Comparison of ENCODE assay signal across 22 cellular contexts in the genomic region with DNA sequence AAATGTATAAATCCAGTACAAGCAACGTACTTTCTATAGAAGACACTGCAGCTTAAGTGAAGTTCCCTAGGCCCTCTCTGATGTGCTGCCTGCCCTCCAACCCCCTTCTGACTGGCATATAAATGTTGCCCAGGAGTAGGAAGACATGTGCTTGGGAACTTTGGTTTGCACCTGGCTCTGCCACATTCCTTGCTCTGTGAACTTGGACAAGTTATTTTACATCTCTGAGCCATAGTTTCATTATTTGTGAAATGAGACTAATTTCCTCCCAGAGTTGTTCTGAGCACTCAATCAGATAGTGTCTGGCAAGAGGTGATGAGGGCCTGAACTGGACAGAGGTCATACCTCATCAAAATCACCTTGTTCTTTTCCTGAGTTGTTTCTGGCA. TPM values are rescaled to one million over a fixed set of nuclear protein-coding genes. Genes with fewer than 3 reads are reported as not detected.
DNase-seq lines count a peak whose midpoint lies in the region; ATAC-seq and TF ChIP-seq lines count a peak whose summit lies in the region.
"Had no signal": no experiment of that assay in that cellular context is flagged by ENCODE, and none has a peak within 500 bp of the region (broad histone marks: within the 10 kb centered on the region; RNA-seq: fewer than 3 reads in every experiment).

No MANE protein-coding gene starts in this region.

- H3K4me2 ChIP-seq in osteoblast (ENCODE audit: insufficient read depth, low read length) = peak overlapping the region; percentile 6

- H3K27me3 ChIP-seq in heart right ventricle (no peaks in the 10 kb centered on the region), osteoblast (ENCODE audit: insufficient read depth, low read length) (no peaks in the 10 kb centered on the region)
- H3K27me3 ChIP-seq: BE2C, gastroesophageal sphincter, MG63, thyroid gland had no signal

- 94 to 100% methylated on average over 1 of the region's 1 CpG for WGBS in heart right ventricle, 2 donors

- H3K27ac ChIP-seq in heart right ventricle = peak overlapping the region in 7 of 10 donors; percentile 25 to 69 (median 46)
- H3K27ac ChIP-seq in osteoblast (ENCODE audit: low read depth, low read length) = peak overlapping the region; percentile 67
- H3K27ac ChIP-seq: gastroesophageal sphincter, thyroid gland had no signal

- no peaks in the 10 kb centered on the region for H4K20me1 ChIP-seq in osteoblast (ENCODE audit: insufficient read depth, low read length)

- DNase-seq in heart right ventricle (no peak), Right ventricle myocardium inferior (ENCODE audit: missing footprints) (no peak), osteoblast (ENCODE audit: insufficient read length, low spot score, missing footprints) (no peak), activated T-cell treated with anti-CD3 and anti-CD28 coated beads for 4 hours (no peak), ecto neural progenitor cell (ENCODE audit: low spot score) (no peak), dermis blood vessel endothelial cell (no peak)
- DNase-seq in activated naive CD4-positive, alpha-beta T cell treated with anti-CD3 and anti-CD28 coated beads, Interleukin-2, amount 50 U/mL, for 72 hours (ENCODE audit: low spot score in 2 of 2) = no peak
- DNase-seq: activated naive CD8-positive, alpha-beta T cell treated with anti-CD3 and anti-CD28 coated beads, Interleukin-2, amount 10 ng/mL, durations not matched to agents 7 days and 5 days; BE2C; erythroblast; naive thymus-derived CD4-positive, alpha-beta T cell; NCI-H526 treated with DMSO at 0.1 percent for 48 hours; Right ventricle myocardium superior; stimulated activated CD4-positive, alpha-beta T cell treated with anti-CD3 and anti-CD28 coated beads, Interleukin-2, amount 100 ng/mL, for 24 hours; stimulated activated naive CD4-positive, alpha-beta T cell had no signal

- peak overlapping the region; percentile 62 for H3K27ac Mint-ChIP-seq in dendritic cell treated with granulocyte-macrophage colony-stimulating factor and Interleukin-4, amounts not matched to agents 40 ng/mL and 50 ng/mL, for 4 days
- H3K27ac Mint-ChIP-seq in activated naive CD4-positive, alpha-beta T cell treated with anti-CD3 and anti-CD28 coated beads, Interleukin-2, amount 50 U/mL, for 72 hours = no peak overlapping the region
- H3K27ac Mint-ChIP-seq: activated naive CD8-positive, alpha-beta T cell treated with anti-CD3 and anti-CD28 coated beads, Interleukin-2, amount 10 ng/mL, durations not matched to agents 7 days and 5 days; memory B cell; naive thymus-derived CD4-positive, alpha-beta T cell; T-cell had no signal

- H3K4me3 Mint-ChIP-seq in dendritic cell treated with granulocyte-macrophage colony-stimulating factor and Interleukin-4, amounts not matched to agents 40 ng/mL and 50 ng/mL, for 4 days = no peak overlapping the region
- H3K4me3 Mint-ChIP-seq: activated naive CD8-positive, alpha-beta T cell treated with anti-CD3 and anti-CD28 coated beads, Interleukin-2, amount 10 ng/mL, durations not matched to agents 7 days and 5 days; memory B cell; naive thymus-derived CD4-positive, alpha-beta T cell; T-cell had no signal

- H2AFZ ChIP-seq in osteoblast (ENCODE audit: low read length) = no peak overlapping the region

- peaks cover 24% of the 10 kb centered on the region for H3K4me1 Mint-ChIP-seq in dendritic cell treated with granulocyte-macrophage colony-stimulating factor and Interleukin-4, amounts not matched to agents 40 ng/mL and 50 ng/mL, for 4 days (ENCODE audit: low read depth)
- H3K4me1 Mint-ChIP-seq: memory B cell had no signal

- intact Hi-C loops in heart right ventricle (cut with DNase I) = loop anchor here in 4 of 10 donors (10.0 kb wide), 3 partner anchors 50 to 340 kb away; no protein-coding TSS in a partner anchor
- intact Hi-C loops in Right ventricle myocardium inferior (cut with DNase I) = no loop called here
- intact Hi-C loops in dendritic cell treated with granulocyte-macrophage colony-stimulating factor and Interleukin-4, amounts not matched to agents 40 ng/mL and 50 ng/mL, for 4 days (cut with micrococcal nuclease) = loop anchor here (2.0 kb wide), 1 partner anchor 26 kb away; no protein-coding TSS in a partner anchor

- H3K36me3 Mint-ChIP-seq in dendritic cell treated with granulocyte-macrophage colony-stimulating factor and Interleukin-4, amounts not matched to agents 40 ng/mL and 50 ng/mL, for 4 days (ENCODE audit: low read depth) = no peaks in the 10 kb centered on the region
- no peaks in the 10 kb centered on the region for H3K36me3 Mint-ChIP-seq in activated naive CD4-positive, alpha-beta T cell treated with anti-CD3 and anti-CD28 coated beads, Interleukin-2, amount 50 U/mL, for 72 hours
- H3K36me3 Mint-ChIP-seq: activated naive CD8-positive, alpha-beta T cell treated with anti-CD3 and anti-CD28 coated beads, Interleukin-2, amount 10 ng/mL, durations not matched to agents 7 days and 5 days; brain; memory B cell; naive thymus-derived CD4-positive, alpha-beta T cell; T-cell had no signal

- TF ChIP-seq CTCF in heart right ventricle (IDR thresholded peaks at IDR 0.05) (no peak), osteoblast (IDR thresholded peaks at IDR 0.05; ENCODE audit: extremely low read depth, low read depth, low read length) (no peak)

- H3K9me3 ChIP-seq in heart right ventricle = no peaks in the 10 kb centered on the region
- H3K9me3 ChIP-seq in osteoblast (ENCODE audit: low read depth, low read length) = no peaks in the 10 kb centered on the region
- H3K9me3 ChIP-seq: BE2C, gastroesophageal sphincter, MG63, thyroid gland had no signal

- peaks cover 0 to 67% (median 25%) of the 10 kb centered on the region in 9 donors for H3K4me1 ChIP-seq in heart right ventricle
- H3K4me1 ChIP-seq in osteoblast (ENCODE audit: insufficient read depth, low read length) = peaks cover 47% of the 10 kb centered on the region
- H3K4me1 ChIP-seq: BE2C had no signal

- H3K79me2 ChIP-seq in osteoblast (ENCODE audit: insufficient read depth, low read length) = peaks cover 12% of the 10 kb centered on the region

- H3K27me3 Mint-ChIP-seq in dendritic cell treated with granulocyte-macrophage colony-stimulating factor and Interleukin-4, amounts not matched to agents 40 ng/mL and 50 ng/mL, for 4 days = peaks cover 3% of the 10 kb centered on the region

- no peak for ATAC-seq in heart right ventricle
- ATAC-seq in Right ventricle myocardium inferior = no peak
- ATAC-seq in activated naive CD4-positive, alpha-beta T cell treated with anti-CD3 and anti-CD28 coated beads, Interleukin-2, amount 50 U/mL, for 72 hours = no peak
- ATAC-seq: T-cell had no signal

- no peak overlapping the region for H3K4me3 ChIP-seq in heart right ventricle
- H3K4me3 ChIP-seq in osteoblast (ENCODE audit: insufficient read depth, low read length) = no peak overlapping the region
- H3K4me3 ChIP-seq: gastroesophageal sphincter, MG63, thyroid gland had no signal

- no peaks in the 10 kb centered on the region for H3K9me3 Mint-ChIP-seq in dendritic cell treated with granulocyte-macrophage colony-stimulating factor and Interleukin-4, amounts not matched to agents 40 ng/mL and 50 ng/mL, for 4 days
- H3K9me3 Mint-ChIP-seq in activated naive CD4-positive, alpha-beta T cell treated with anti-CD3 and anti-CD28 coated beads, Interleukin-2, amount 50 U/mL, for 72 hours = no peaks in the 10 kb centered on the region
- H3K9me3 Mint-ChIP-seq: activated naive CD8-positive, alpha-beta T cell treated with anti-CD3 and anti-CD28 coated beads, Interleukin-2, amount 10 ng/mL, durations not matched to agents 7 days and 5 days; memory B cell; naive thymus-derived CD4-positive, alpha-beta T cell; T-cell had no signal

- no peaks in the 10 kb centered on the region for H3K36me3 ChIP-seq in heart right ventricle
- no peaks in the 10 kb centered on the region for H3K36me3 ChIP-seq in osteoblast (ENCODE audit: insufficient read depth, low read length)
- H3K36me3 ChIP-seq: BE2C, gastroesophageal sphincter, MG63, thyroid gland had no signal

RNA-seq across cellular contexts. Expression of gene PHC2, which starts 3.5 kb away (rescaled TPM):
- 100 to 1,000 TPM in 5 of 10 donors, 10 to 100 TPM in 5; 96.7 to 136 (median 102) TPM for total RNA-seq in heart right ventricle
- 10 to 100 TPM; 81.2 to 95.4 TPM for polyA plus RNA-seq in heart right ventricle
- total RNA-seq in Right ventricle myocardium inferior = 102 TPM
- 82.2 and 85.4 TPM in 2 replicates for total RNA-seq in osteoblast
- total RNA-seq in activated naive CD4-positive, alpha-beta T cell treated with anti-CD3 and anti-CD28 coated beads, Interleukin-2, amount 50 U/mL, for 72 hours = 10 to 100 TPM; 15.4 to 34.5 TPM
- total RNA-seq in dermis blood vessel endothelial cell = 88.5 and 144 TPM in 2 replicates

RNA-seq across cellular contexts. Expression of gene ZSCAN20, which starts 38.1 kb away (rescaled TPM):
- total RNA-seq in heart right ventricle (1 to 10 TPM; 3.4 to 9.3 (median 5.8) TPM), Right ventricle myocardium inferior (4.7 TPM), osteoblast (9.8 and 11.2 TPM in 2 replicates), dermis blood vessel endothelial cell (10.6 and 16.2 TPM in 2 replicates)
- polyA plus RNA-seq in heart right ventricle = 1 to 10 TPM in 1 of 2 donors, under 1 TPM in 1; 0.83 to 1.6 TPM
- total RNA-seq in activated naive CD4-positive, alpha-beta T cell treated with anti-CD3 and anti-CD28 coated beads, Interleukin-2, amount 50 U/mL, for 72 hours = 1 to 10 TPM; 4.8 to 5.3 TPM
